10 cellular contexts compared by ENCODE assay signal in genomic region chr11:46309669-46310288, GRCh38. TPM values are rescaled to one million over a fixed set of nuclear protein-coding genes. Genes with fewer than 3 reads are reported as not detected.
DNase-seq lines count a peak whose midpoint lies in the region; ATAC-seq and TF ChIP-seq lines count a peak whose summit lies in the region.
"Had no signal": no experiment of that assay in that cellular context is flagged by ENCODE, and none has a peak within 500 bp of the region (broad histone marks: within the 10 kb centered on the region; RNA-seq: fewer than 3 reads in every experiment).

No MANE protein-coding gene starts in this region.

- no peak overlapping the region for H3K9ac ChIP-seq in PC-3 (ENCODE audit: low read length)

- POLR2A ChIA-PET in PC-3 (lab: Charles Lee; ENCODE audit: unreplicated experiment), result interaction anchor here (1.5 kb wide), 1 partner anchor 66 kb away, joined by 11 read pairs; no protein-coding TSS in a partner anchor

- H3K36me3 ChIP-seq in PC-3 (ENCODE audit: low read depth, low read length) (no peaks in the 10 kb centered on the region), mucosa of descending colon (ENCODE audit: low read depth) (no peaks in the 10 kb centered on the region)
- H3K36me3 ChIP-seq: right lobe of liver had no signal

- H3K9me3 ChIP-seq in PC-3 (ENCODE audit: low read length), result no peaks in the 10 kb centered on the region
- no peaks in the 10 kb centered on the region for H3K9me3 ChIP-seq in mucosa of descending colon
- H3K9me3 ChIP-seq: right lobe of liver had no signal

- DNase-seq in PC-3 (peak; percentile 68), mucosa of descending colon (no peak), NCI-H1417 (lab: John Stamatoyannopoulos, UW) (no peak), G401 (ENCODE audit: low spot score) (no peak)
- DNase-seq: activated effector memory CD4-positive, alpha-beta T cell treated with Interleukin-2 at 50 U/mL for 16 hours; NCI-H1105 treated with DMSO at 0.1 percent for 48 hours; right lobe of liver had no signal

- TF ChIP-seq CTCF in PC-3 (conservative IDR thresholded peaks at IDR 0.05; ENCODE audit: low read depth, low read length) (no peak), mucosa of descending colon (IDR thresholded peaks at IDR 0.05) (no peak)

- no TSS peak for BruUV-seq in PC-3 (replicated peaks; lab: Mats Ljungman, UMichigan)

- no peaks in the 10 kb centered on the region for H3K27me3 ChIP-seq in PC-3 (ENCODE audit: low read length)
- H3K27me3 ChIP-seq: right lobe of liver had no signal

- H3K4me1 ChIP-seq in PC-3 (ENCODE audit: insufficient read depth, low read length), result peaks cover 8% of the 10 kb centered on the region; the same call in 1 of the 2 replicates
- no peaks in the 10 kb centered on the region for H3K4me1 ChIP-seq in mucosa of descending colon (ENCODE audit: low read depth)
- H3K4me1 ChIP-seq: right lobe of liver had no signal

- CTCF ChIA-PET in PC-3 (lab: Charles Lee), result interaction anchor here (0.5 to 0.6 kb wide), 2 partner anchors 12 to 66 kb away, joined by 3 to 4 read pairs; no protein-coding TSS in a partner anchor

- peak overlapping the region; percentile 47; the same call in 1 of the 2 replicates for H2AFZ ChIP-seq in PC-3 (ENCODE audit: low read length)

- intact Hi-C loops in PC-3 (cut with micrococcal nuclease) (loop anchor here (2.0 to 10.0 kb wide), 2 partner anchors 71 to 185 kb away; partner anchors contain the start of gene PHF21A), mucosa of descending colon (cut with DNase I, micrococcal nuclease) (loop anchor here (2.0 to 5.0 kb wide), 2 partner anchors 71 to 72 kb away; no protein-coding TSS in a partner anchor)

- in situ Hi-C loops in G401 (cut with HindIII; ENCODE audit: low sequenced_read_pairs), result no loop called here

- H3K9me2 ChIP-seq in PC-3 (replicated peaks; ENCODE audit: low read length), result no peaks in the 10 kb centered on the region

- H4K20me1 ChIP-seq in PC-3 (ENCODE audit: low read length), result no peaks in the 10 kb centered on the region

- H3K4me3 ChIP-seq in PC-3 (ENCODE audit: low read length) (no peak overlapping the region), mucosa of descending colon (no peak overlapping the region)
- H3K4me3 ChIP-seq: right lobe of liver had no signal

- no peak overlapping the region for H3K27ac ChIP-seq in PC-3 (ENCODE audit: low read length)
- H3K27ac ChIP-seq: right lobe of liver had no signal

- H3F3A ChIP-seq in PC-3 (ENCODE audit: low read length, unreplicated experiment), result no peaks in the 10 kb centered on the region

- no peaks in the 10 kb centered on the region for H3K79me2 ChIP-seq in PC-3 (ENCODE audit: low read length)

- H3K4me2 ChIP-seq in PC-3 (ENCODE audit: low read length), result 0 out of 2 replicates have a peak overlapping the region, but pooled peaks have one; percentile 16

- peak; percentile 67 for ATAC-seq in GM18511 (IDR thresholded peaks at IDR 0.05; ENCODE audit: unreplicated experiment)
- peak; percentile 60 for ATAC-seq in HG02798 (IDR thresholded peaks at IDR 0.05; ENCODE audit: poor library complexity, unreplicated experiment)
- peak; percentile 72 for ATAC-seq in PC-3
- peak; percentile 17 for ATAC-seq in mucosa of descending colon
- ATAC-seq in GM21526 (IDR thresholded peaks at IDR 0.05; ENCODE audit: low FRiP score, unreplicated experiment), result no peak

RNA-seq across cellular contexts. Expression of gene CREB3L1, which starts 32.3 kb away (rescaled TPM):
- total RNA-seq in PC-3 (2014; rRNA removed) (1.1 and 1.4 TPM in 2 replicates), mucosa of descending colon (100 to 1,000 TPM in 2 of 3 donors, 10 to 100 TPM in 1; 52.7 to 140 (median 108) TPM)
- 2.4 and 7.2 TPM in 2 replicates for total RNA-seq in G401 (2014; rRNA removed; shearing (Covaris generic))

RNA-seq across cellular contexts. Expression of gene DGKZ, which starts 37.5 kb away (rescaled TPM):
- 70.2 and 91.0 TPM in 2 replicates for total RNA-seq in PC-3 (2014; rRNA removed)
- 10 to 100 TPM; 41.2 to 49.6 (median 47.2) TPM for total RNA-seq in mucosa of descending colon
- total RNA-seq in G401 (2014; rRNA removed; shearing (Covaris generic)), result 66.2 and 68.4 TPM in 2 replicates
